ENCODE assay signal across 8 cellular contexts in genomic region chr11:65111537-65112225, GRCh38. TPM values are rescaled to one million over a fixed set of nuclear protein-coding genes. Genes with fewer than 3 reads are reported as not detected.
DNase-seq lines count a peak whose midpoint lies in the region; ATAC-seq and TF ChIP-seq lines count a peak whose summit lies in the region.

TSS of gene TM7SF2 (plus strand) at chr11:65111872. CDS start at chr11:65112016, 144 bp downstream.

- no peaks in the 10 kb centered on the region for H3K9me3 ChIP-seq in spleen

- peak in 1 of 11 experiments; percentile 29 for TF ChIP-seq CTCF in spleen (IDR thresholded peaks at IDR 0.05 in 8 of 11, conservative IDR thresholded peaks at IDR 0.05 in 3 of 11)

- intact Hi-C loops in spleen (cut with DNase I; ENCODE audit: low total_unique reads), result no loop called here

- peaks cover 0 to 52% (median 36%) of the 10 kb centered on the region in 6 donors for H3K36me3 ChIP-seq in spleen

- DNase-seq in NCI-H345 (lab: John Stamatoyannopoulos, UW), result peak; percentile 98
- DNase-seq in activated CD4-positive, CD25-positive, alpha-beta regulatory T cell treated with anti-CD3 and anti-CD28 coated beads, Interleukin-2, amount 50 U/mL, for 16 hours (ENCODE audit: low read depth, low spot score), result peak; percentile 86
- peak; percentile 11 to 99 (median 93) for DNase-seq in caudate nucleus (lab: John Stamatoyannopoulos, UW)
- DNase-seq in inferior parietal cortex (ENCODE audit: extremely low spot score), result peak; percentile 93
- DNase-seq in spleen, result peak; percentile 99
- no peak for DNase-seq in SKM-1 treated with dmso at 0.1 percent for 144 hours (lab: John Stamatoyannopoulos, UW; ENCODE audit: unreplicated experiment)

- H3K27ac ChIP-seq in caudate nucleus (ENCODE audit: low read depth, low read length), result peak within 1 kb of the TSS; percentile 73
- peak within 1 kb of the TSS; percentile 35 to 84 (median 76) for H3K27ac ChIP-seq in spleen

- H3K27me3 ChIP-seq in spleen (replicated peaks in 1 of 7), result no peaks in the 10 kb centered on the region

- peak in 1 of 3 donors; percentile 72 for TF ChIP-seq POLR2A in spleen (IDR thresholded peaks at IDR 0.05)

- H3K4me1 ChIP-seq in spleen, result peaks cover 40 to 66% (median 53%) of the 10 kb centered on the region in 6 donors

- 8 to 15% (median 9%) methylated on average over 26 to 49 of the region's 49 CpGs for WGBS in spleen, 5 donors

- peak; percentile 57 for ATAC-seq in GM18520 (IDR thresholded peaks at IDR 0.05; ENCODE audit: unreplicated experiment)
- peak; percentile 46 for ATAC-seq in HG03103 (IDR thresholded peaks at IDR 0.05; ENCODE audit: low read depth, unreplicated experiment)

- H3K4me3 ChIP-seq in spleen, result peak within 1 kb of the TSS; percentile 54 to 77 (median 57)

RNA-seq across cellular contexts. Expression of gene TM7SF2, which starts in this region (rescaled TPM):
- 10 to 100 TPM in 6 of 7 donors, 1 to 10 TPM in 1; 8.9 to 29.7 (median 13.9) TPM for total RNA-seq in spleen
- 10 to 100 TPM; 14.1 to 16.9 (median 14.5) TPM for polyA plus RNA-seq in spleen
